Comparison of ENCODE assay signal across 12 cellular contexts in the genomic region with DNA sequence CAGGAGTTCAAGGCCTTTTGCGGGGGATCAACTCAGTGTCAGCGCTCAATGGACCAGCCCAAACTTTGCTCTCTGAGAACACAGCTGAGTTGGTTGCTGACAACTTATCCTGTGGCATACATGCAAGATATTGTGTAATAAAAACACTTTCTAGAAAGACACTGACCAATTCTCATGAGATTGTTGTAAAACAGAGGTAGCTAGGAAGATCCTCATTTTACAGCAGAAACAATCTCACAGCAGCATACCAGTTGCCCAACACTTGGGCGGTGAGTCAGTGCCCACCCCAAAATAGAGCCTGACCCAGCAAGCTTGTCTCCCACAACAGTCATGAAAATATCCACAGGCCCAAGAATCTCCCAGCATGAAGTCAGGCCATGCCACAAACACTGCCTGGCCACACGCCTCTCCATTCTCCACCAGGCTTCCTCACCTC. TPM values are rescaled to one million over a fixed set of nuclear protein-coding genes. Genes with fewer than 3 reads are reported as not detected.
DNase-seq lines count a peak whose midpoint lies in the region; ATAC-seq, FAIRE-seq and TF ChIP-seq lines count a peak whose summit lies in the region.
"Had no signal": no experiment of that assay in that cellular context is flagged by ENCODE, and none has a peak within 500 bp of the region (broad histone marks: within the 10 kb centered on the region; RNA-seq: fewer than 3 reads in every experiment).

No MANE protein-coding gene starts in this region.

- no peak overlapping the region for H3K9ac ChIP-seq in H9 (ENCODE audit: extremely low read depth, insufficient read length, low read length)
- H3K9ac ChIP-seq: parathyroid adenoma had no signal

- H2BK15ac ChIP-seq in H9 (ENCODE audit: low read depth, low read length) = no peak overlapping the region

- H3K23ac ChIP-seq in H9 (ENCODE audit: insufficient read length, low read depth, low read length) = no peak overlapping the region

- no peaks in the 10 kb centered on the region for H3K79me2 ChIP-seq in H9 (ENCODE audit: insufficient read depth, low read length)
- H3K79me2 ChIP-seq: parathyroid adenoma had no signal

- no peaks in the 10 kb centered on the region for H3K9me3 ChIP-seq in H9 (ENCODE audit: control insufficient read depth, low read depth, low read length)
- H3K9me3 ChIP-seq: suprapubic skin had no signal

- H2BK20ac ChIP-seq in H9 (ENCODE audit: low read depth, low read length, poor library complexity, severe bottlenecking) = no peak overlapping the region

- DNase-seq in ELR (ENCODE audit: low read depth) (peak; percentile 27), SIG-M5 (lab: John Stamatoyannopoulos, UW) (peak; percentile 94), fibroblast of villous mesenchyme (ENCODE audit: low read depth) (peak; percentile 68), pons (ENCODE audit: low spot score) (peak; percentile 78), GM12892 (ENCODE audit: insufficient read length) (no peak), H9 (no peak)
- DNase-seq: activated CD4-positive, alpha-beta T cell treated with anti-CD3 and anti-CD28 coated beads, Interleukin-2, amount 10 ng/mL, durations not matched to agents 7 days and 5 days; NCI-H2171 treated with DMSO at 0.1 percent for 48 hours had no signal

- TF ChIP-seq CTCF in fibroblast of villous mesenchyme (IDR thresholded peaks at IDR 0.05; ENCODE audit: insufficient read depth, low read depth, low read length) (no peak), H9 (conservative IDR thresholded peaks at IDR 0.05) (no peak)

- no peaks in the 10 kb centered on the region for H3K23me2 ChIP-seq in H9 (ENCODE audit: insufficient read length, low read depth, low read length, poor library complexity, severe bottlenecking)

- H3K27me3 ChIP-seq in H9 (ENCODE audit: insufficient read depth, low read length) = no peaks in the 10 kb centered on the region
- H3K27me3 ChIP-seq: suprapubic skin had no signal

- no peak overlapping the region for H3K27ac ChIP-seq in H9 (ENCODE audit: insufficient read length, low read depth, low read length)
- H3K27ac ChIP-seq: parathyroid adenoma, suprapubic skin had no signal

- H2AFZ ChIP-seq in H9 (ENCODE audit: low read length) = no peak overlapping the region
- H2AFZ ChIP-seq: parathyroid adenoma had no signal

- peaks cover 13% of the 10 kb centered on the region for H3K27me3 Mint-ChIP-seq in H9 (ENCODE audit: low read depth)
- H3K27me3 Mint-ChIP-seq: activated CD4-positive, alpha-beta T cell treated with anti-CD3 and anti-CD28 coated beads, Interleukin-2, amount 10 ng/mL, durations not matched to agents 7 days and 5 days had no signal

- no peak overlapping the region; a peak in 1 of 7 replicates for H3K27ac Mint-ChIP-seq in H9
- H3K27ac Mint-ChIP-seq: activated CD4-positive, alpha-beta T cell treated with anti-CD3 and anti-CD28 coated beads, Interleukin-2, amount 10 ng/mL, durations not matched to agents 7 days and 5 days had no signal

- H3K4ac ChIP-seq in H9 (ENCODE audit: low read depth, low read length) = no peak overlapping the region

- TF ChIP-seq POLR2A in GM12892 (IDR thresholded peaks at IDR 0.05; ENCODE audit: low read depth, low read length) = no peak

- no peak overlapping the region for H4K91ac ChIP-seq in H9 (ENCODE audit: insufficient read length, low read depth, low read length)

- H4K8ac ChIP-seq in H9 (replicated peaks; ENCODE audit: insufficient read length, low read depth, low read length) = no peak overlapping the region

- H3K14ac ChIP-seq in H9 (ENCODE audit: insufficient read depth, low read length) = no peak overlapping the region

- peaks cover 44 to 46% of the 10 kb centered on the region in 2 experiments for H3K4me1 Mint-ChIP-seq in H9

- H3K4me3 Mint-ChIP-seq in H9 = no peak overlapping the region
- H3K4me3 Mint-ChIP-seq: activated CD4-positive, alpha-beta T cell treated with anti-CD3 and anti-CD28 coated beads, Interleukin-2, amount 10 ng/mL, durations not matched to agents 7 days and 5 days had no signal

- no CpG with 5 or more reads among the region's 4 CpGs for WGBS in H9 (ENCODE audit: extremely low coverage, insufficient read length, low lambda C conversion rate)

- H3K36me3 Mint-ChIP-seq in H9 (ENCODE audit: insufficient read depth in 1 of 3, low read depth in 3 of 3) = no peaks in the 10 kb centered on the region

- no peak overlapping the region for H3K4me2 ChIP-seq in H9 (ENCODE audit: insufficient read depth, insufficient read length, low read length)

- 0 out of 2 replicates have a peak, but pooled peaks cover 2% of the 10 kb centered on the region for H3K4me1 ChIP-seq in H9 (ENCODE audit: insufficient read depth, low read length)
- H3K4me1 ChIP-seq: suprapubic skin had no signal

- FAIRE-seq in GM12892 (lab: Jason Lieb, UNC) = no peak

- no peak overlapping the region for H2BK5ac ChIP-seq in H9 (ENCODE audit: insufficient read length, low read length)

- ATAC-seq in GM19397 (IDR thresholded peaks at IDR 0.05; ENCODE audit: unreplicated experiment) (no peak), HG02870 (IDR thresholded peaks at IDR 0.05; ENCODE audit: unreplicated experiment) (no peak)

- no peaks in the 10 kb centered on the region for H3K9me3 Mint-ChIP-seq in H9
- H3K9me3 Mint-ChIP-seq: activated CD4-positive, alpha-beta T cell treated with anti-CD3 and anti-CD28 coated beads, Interleukin-2, amount 10 ng/mL, durations not matched to agents 7 days and 5 days had no signal

- no peak overlapping the region for H3K56ac ChIP-seq in H9 (ENCODE audit: insufficient read length, low read depth, low read length)

- no peaks in the 10 kb centered on the region for H3K79me1 ChIP-seq in H9 (ENCODE audit: insufficient read depth, low read depth, low read length, poor library complexity, severe bottlenecking)

- no peak overlapping the region for H2BK12ac ChIP-seq in H9 (ENCODE audit: insufficient read length, low read depth, low read length)

- H4K5ac ChIP-seq in H9 (ENCODE audit: insufficient read length, low read depth, low read length) = no peak overlapping the region

- H2BK120ac ChIP-seq in H9 (ENCODE audit: low read depth, low read length, poor library complexity, severe bottlenecking) = no peak overlapping the region

- H2AK5ac ChIP-seq in H9 (ENCODE audit: insufficient read length, low read length) = no peak overlapping the region

- H3K4me3 ChIP-seq in fibroblast of villous mesenchyme (ENCODE audit: low read depth, low read length) = no peak overlapping the region
- H3K4me3 ChIP-seq: suprapubic skin had no signal

- no peaks in the 10 kb centered on the region for H4K20me1 ChIP-seq in H9 (ENCODE audit: control insufficient read depth, insufficient read depth, insufficient read length)

- no peak overlapping the region for H3T11ph ChIP-seq in H9 (ENCODE audit: low read length)

- no peak overlapping the region for H3K18ac ChIP-seq in H9 (ENCODE audit: insufficient read length, low read depth, low read length)

RNA-seq across cellular contexts. Expression of a gene that starts 18.2 kb away (rescaled TPM):
- total RNA-seq in fibroblast of villous mesenchyme (not detected in 2 replicates), H9 (2021) (not detected in 2 replicates)
- polyA plus RNA-seq in GM12892 (2012; ENCODE audit: missing spikeins) = 13.2 TPM

Comparison
In these comparisons a context has a peak if more than half of its experiments do, and no peak if none do; other contexts are left out.
1. DNase-seq: peak in ELR (single experiment), SIG-M5 (single experiment), fibroblast of villous mesenchyme (single experiment) and pons (single experiment); none in GM12892 (single experiment) and H9 (single experiment).